15 cellular contexts compared by ENCODE assay signal in genomic region chr1:41773144-41773571, GRCh38.
A peak's percentile ranks its signal among the peaks of the same experiment; 100 is the strongest.
DNase-seq lines count a peak whose midpoint lies in the region; ATAC-seq, FAIRE-seq and TF ChIP-seq lines count a peak whose summit lies in the region.
"Had no signal": no experiment of that assay in that cellular context is flagged by ENCODE, and none has a peak within 500 bp of the region (broad histone marks: within the 10 kb centered on the region; RNA-seq: fewer than 3 reads in every experiment).

No MANE protein-coding gene starts in this region.

- H3K4me1 ChIP-seq in right atrium auricular region (peaks cover 0 to 30% of the 10 kb centered on the region in 2 donors), vagina (peaks cover 58% of the 10 kb centered on the region)
- H3K4me1 ChIP-seq: colonic mucosa had no signal

- peak; percentile 36 for FAIRE-seq in bronchial epithelial cell (lab: Jason Lieb, UNC)
- FAIRE-seq: A204.1, GM18507 had no signal

- DNase-seq in Right ventricle myocardium superior (no peak), right atrium auricular region (ENCODE audit: low spot score) (no peak), bronchial epithelial cell (ENCODE audit: low read depth) (peak; percentile 10), left lobe of liver (ENCODE audit: low spot score) (no peak), vagina (ENCODE audit: extremely low spot score in 2 of 2) (no peak), NCI-H146 treated with DMSO at 0.1 percent for 48 hours (lab: John Stamatoyannopoulos, UW; ENCODE audit: unreplicated experiment) (no peak), left colon (no peak), NCI-H1105 (lab: John Stamatoyannopoulos, UW) (no peak)
- DNase-seq: activated CD4-positive, CD25-positive, alpha-beta regulatory T cell; colonic mucosa; DMS79; NCI-H526 treated with DMSO at 0.1 percent for 48 hours had no signal

- TF ChIP-seq CTCF in right atrium auricular region (IDR thresholded peaks at IDR 0.05) (no peak), bronchial epithelial cell (IDR thresholded peaks at IDR 0.05; ENCODE audit: insufficient read depth, low read length, severe bottlenecking) (no peak), vagina (IDR thresholded peaks at IDR 0.05) (no peak)

- H3K4me3 ChIP-seq in right atrium auricular region, result no peak overlapping the region
- no peak overlapping the region for H3K4me3 ChIP-seq in bronchial epithelial cell (ENCODE audit: low read depth, low read length)
- H3K4me3 ChIP-seq in vagina, result no peak overlapping the region
- H3K4me3 ChIP-seq: colonic mucosa, SJSA1 had no signal

- H3K27ac ChIP-seq in right atrium auricular region (peak overlapping the region in 1 of 2 donors; percentile 2), vagina (peak overlapping the region; percentile 8)
- H3K27ac ChIP-seq: colonic mucosa, SJSA1 had no signal

- H3K9me3 ChIP-seq in right atrium auricular region, result no peaks in the 10 kb centered on the region
- no peaks in the 10 kb centered on the region for H3K9me3 ChIP-seq in vagina
- H3K9me3 ChIP-seq: colonic mucosa, SJSA1 had no signal

- H3K27me3 ChIP-seq in right atrium auricular region, result no peaks in the 10 kb centered on the region
- H3K27me3 ChIP-seq in bronchial epithelial cell (ENCODE audit: control insufficient read depth, insufficient read depth, low read length), result no peaks in the 10 kb centered on the region
- H3K27me3 ChIP-seq in vagina, result no peaks in the 10 kb centered on the region
- H3K27me3 ChIP-seq: colonic mucosa, SJSA1 had no signal

- H3K36me3 ChIP-seq in right atrium auricular region (no peaks in the 10 kb centered on the region), bronchial epithelial cell (ENCODE audit: control insufficient read depth, insufficient read depth, low read length) (no peaks in the 10 kb centered on the region), vagina (no peaks in the 10 kb centered on the region)
- H3K36me3 ChIP-seq: colonic mucosa, SJSA1 had no signal

- TF ChIP-seq POLR2A in vagina (IDR thresholded peaks at IDR 0.05), result no peak

- intact Hi-C loops in Right ventricle myocardium superior (cut with DNase I) (no loop called here), vagina (cut with DNase I) (no loop called here), left colon (cut with DNase I, micrococcal nuclease) (no loop called here)

- ATAC-seq in Right ventricle myocardium superior (ENCODE audit: poor library complexity) (peak; percentile 57), left lobe of liver (peak; percentile 76), left colon (no peak)
